ENCODE assay signal across 14 cellular contexts in genomic region chr6:144294016-144294415, GRCh38. TPM values are rescaled to one million over a fixed set of nuclear protein-coding genes. Genes with fewer than 3 reads are reported as not detected.
A peak's percentile ranks its signal among the peaks of the same experiment; 100 is the strongest.
DNase-seq lines count a peak whose midpoint lies in the region; TF ChIP-seq lines count a peak whose summit lies in the region.
"Had no signal": no experiment of that assay in that cellular context is flagged by ENCODE, and none has a peak within 500 bp of the region (broad histone marks: within the 10 kb centered on the region; RNA-seq: fewer than 3 reads in every experiment).

No MANE protein-coding gene starts in this region.

- no TSS peak for BruUV-seq in mammary epithelial cell (replicated peaks; lab: Mats Ljungman, UMichigan)

- peaks cover 30% of the 10 kb centered on the region for H3K4me1 Mint-ChIP-seq in mesothelial cell of epicardium
- H3K4me1 Mint-ChIP-seq in activated CD4-positive, alpha-beta memory T cell treated with anti-CD3 and anti-CD28 coated beads, Interleukin-2, amount 10 ng/mL, durations not matched to agents 7 days and 5 days, result peaks cover 10% of the 10 kb centered on the region

- peaks cover 6% of the 10 kb centered on the region for H3K9me3 Mint-ChIP-seq in mesothelial cell of epicardium
- peaks cover 8% of the 10 kb centered on the region for H3K9me3 Mint-ChIP-seq in activated CD4-positive, alpha-beta memory T cell treated with anti-CD3 and anti-CD28 coated beads, Interleukin-2, amount 10 ng/mL, durations not matched to agents 7 days and 5 days
- H3K9me3 Mint-ChIP-seq: activated B cell treated with CpG ODN at 0.5 μM for 24 hours had no signal

- H3K9me3 ChIP-seq in Loucy (ENCODE audit: insufficient read depth, low read depth, low read length), result no peaks in the 10 kb centered on the region
- no peaks in the 10 kb centered on the region for H3K9me3 ChIP-seq in mammary epithelial cell (replicated peaks; ENCODE audit: insufficient read depth, low read length)
- no peaks in the 10 kb centered on the region for H3K9me3 ChIP-seq in MG63

- H3K9me2 ChIP-seq in Loucy (replicated peaks; ENCODE audit: low read depth, low read length), result no peaks in the 10 kb centered on the region

- H3K4me1 ChIP-seq in Loucy (ENCODE audit: insufficient read depth, low read length, poor library complexity, severe bottlenecking), result peaks cover 51% of the 10 kb centered on the region
- peaks cover 12% of the 10 kb centered on the region for H3K4me1 ChIP-seq in mammary epithelial cell (ENCODE audit: insufficient read depth, low read length)

- intact Hi-C loops in mammary epithelial cell (cut with micrococcal nuclease), result no loop called here

- H3K79me2 ChIP-seq in Loucy (ENCODE audit: insufficient read depth, low read length) (peaks cover 21% of the 10 kb centered on the region), mammary epithelial cell (ENCODE audit: insufficient read depth, low read length) (peaks cover 11% of the 10 kb centered on the region)

- peak; percentile 60 for DNase-seq in AG08395 (ENCODE audit: low spot score)
- DNase-seq in mammary epithelial cell, result peak; percentile 50
- DNase-seq in kidney glomerular epithelial cell (lab: John Stamatoyannopoulos, UW), result peak; percentile 55
- no peak for DNase-seq in MG63
- DNase-seq in NCI-H82 (lab: John Stamatoyannopoulos, UW), result no peak
- DNase-seq in mesothelial cell of epicardium (ENCODE audit: low spot score in 2 of 2, unreplicated experiment in 2 of 2), result no peak
- no peak for DNase-seq in activated CD4-positive, alpha-beta memory T cell treated with anti-CD3 and anti-CD28 coated beads, Interleukin-2, amount 10 ng/mL, durations not matched to agents 7 days and 5 days
- DNase-seq: activated B cell treated with CpG ODN at 0.5 μM for 24 hours, anterior cingulate cortex, C1 segment of cervical spinal cord, naive B cell, NCI-H510A treated with DMSO at 0.1 percent for 48 hours, SHP77 had no signal

- peaks cover 3% of the 10 kb centered on the region for H4K20me1 ChIP-seq in Loucy (ENCODE audit: insufficient read depth, low read length, poor library complexity, severe bottlenecking)
- no peaks in the 10 kb centered on the region for H4K20me1 ChIP-seq in mammary epithelial cell (ENCODE audit: insufficient read depth, low read length)

- peak overlapping the region; percentile 6 for H3K4me2 ChIP-seq in Loucy (ENCODE audit: low read depth, low read length, poor library complexity, severe bottlenecking)
- peak overlapping the region; percentile 25 for H3K4me2 ChIP-seq in mammary epithelial cell (ENCODE audit: insufficient read depth, low read depth, low read length)

- H3K27ac Mint-ChIP-seq in mesothelial cell of epicardium, result no peak overlapping the region
- H3K27ac Mint-ChIP-seq in activated CD4-positive, alpha-beta memory T cell treated with anti-CD3 and anti-CD28 coated beads, Interleukin-2, amount 10 ng/mL, durations not matched to agents 7 days and 5 days, result no peak overlapping the region
- H3K27ac Mint-ChIP-seq: activated B cell treated with CpG ODN at 0.5 μM for 24 hours had no signal

- H3K36me3 ChIP-seq in Loucy (ENCODE audit: insufficient read depth, low read length) (peaks cover 6% of the 10 kb centered on the region; the same call in 1 of the 2 replicates), mammary epithelial cell (ENCODE audit: insufficient read depth, low read length) (no peaks in the 10 kb centered on the region), MG63 (peaks cover 7% of the 10 kb centered on the region)

- in situ Hi-C loops in mammary epithelial cell (cut with MboI; ENCODE audit: low sequenced_read_pairs in 2 of 2), result no loop called here

- H3K27me3 ChIP-seq in Loucy (ENCODE audit: insufficient read depth, low read length, poor library complexity, severe bottlenecking) (no peaks in the 10 kb centered on the region), mammary epithelial cell (ENCODE audit: insufficient read depth, low read length) (no peaks in the 10 kb centered on the region), MG63 (no peaks in the 10 kb centered on the region)

- H3K27me3 Mint-ChIP-seq in mesothelial cell of epicardium (ENCODE audit: low read depth), result no peaks in the 10 kb centered on the region
- peaks cover 2% of the 10 kb centered on the region for H3K27me3 Mint-ChIP-seq in activated CD4-positive, alpha-beta memory T cell treated with anti-CD3 and anti-CD28 coated beads, Interleukin-2, amount 10 ng/mL, durations not matched to agents 7 days and 5 days
- H3K27me3 Mint-ChIP-seq: activated B cell treated with CpG ODN at 0.5 μM for 24 hours, naive B cell had no signal

- no peak overlapping the region for H3K4me3 ChIP-seq in Loucy (ENCODE audit: low read length, poor library complexity, severe bottlenecking)
- no peak overlapping the region for H3K4me3 ChIP-seq in mammary epithelial cell (replicated peaks in 1 of 3; ENCODE audit: insufficient read depth in 1 of 3, low read depth in 2 of 3, low read length in 3 of 3)
- no peak overlapping the region for H3K4me3 ChIP-seq in MG63

- no peak overlapping the region for H3K4me3 Mint-ChIP-seq in mesothelial cell of epicardium
- no peak overlapping the region for H3K4me3 Mint-ChIP-seq in activated CD4-positive, alpha-beta memory T cell treated with anti-CD3 and anti-CD28 coated beads, Interleukin-2, amount 10 ng/mL, durations not matched to agents 7 days and 5 days
- H3K4me3 Mint-ChIP-seq: activated B cell treated with CpG ODN at 0.5 μM for 24 hours, naive B cell had no signal

- H2AFZ ChIP-seq in Loucy (ENCODE audit: low read length), result no peak overlapping the region
- no peak overlapping the region for H2AFZ ChIP-seq in mammary epithelial cell (ENCODE audit: low read depth, low read length)

- POLR2A ChIA-PET in activated CD4-positive, alpha-beta memory T cell treated with anti-CD3 and anti-CD28 coated beads, Interleukin-2, amount 10 ng/mL, durations not matched to agents 7 days and 5 days (lab: Charles Lee), result no interaction called here

- no peak for TF ChIP-seq CTCF in Loucy (conservative IDR thresholded peaks at IDR 0.05; ENCODE audit: low read length)
- TF ChIP-seq CTCF in mammary epithelial cell (conservative IDR thresholded peaks at IDR 0.05 in 1 of 2, IDR thresholded peaks at IDR 0.05 in 1 of 2; ENCODE audit: extremely low read depth in 1 of 2, insufficient read depth in 1 of 2, low read depth in 1 of 2, low read length in 2 of 2), result no peak
- no peak for TF ChIP-seq CTCF in mesothelial cell of epicardium (IDR thresholded peaks at IDR 0.05; ENCODE audit: unreplicated experiment)

- no peaks in the 10 kb centered on the region for H3F3A ChIP-seq in Loucy (ENCODE audit: low read depth)

- peaks cover 22% of the 10 kb centered on the region for H3K36me3 Mint-ChIP-seq in mesothelial cell of epicardium
- peaks cover 28% of the 10 kb centered on the region for H3K36me3 Mint-ChIP-seq in activated CD4-positive, alpha-beta memory T cell treated with anti-CD3 and anti-CD28 coated beads, Interleukin-2, amount 10 ng/mL, durations not matched to agents 7 days and 5 days (ENCODE audit: low read depth)

- dilution Hi-C loops in mammary epithelial cell (cut with HindIII; ENCODE audit: low sequenced_read_pairs), result no loop called here

- CTCF ChIA-PET in mammary epithelial cell (lab: Charles Lee; ENCODE audit: low non-redundant PET), result interaction anchor here (0.7 kb wide), 1 partner anchor 189 kb away, joined by 5 read pairs; no protein-coding TSS in a partner anchor
- CTCF ChIA-PET in activated CD4-positive, alpha-beta memory T cell treated with anti-CD3 and anti-CD28 coated beads, Interleukin-2, amount 10 ng/mL, durations not matched to agents 7 days and 5 days (lab: Charles Lee), result no interaction called here

- no peak overlapping the region for H3K27ac ChIP-seq in mammary epithelial cell (ENCODE audit: insufficient read depth, low read depth, low read length)

- no peak overlapping the region for H3K9ac ChIP-seq in Loucy (ENCODE audit: low read depth, low read length, poor library complexity, severe bottlenecking)
- H3K9ac ChIP-seq in mammary epithelial cell (ENCODE audit: insufficient read depth, low read length), result no peak overlapping the region

RNA-seq across cellular contexts. Expression of gene UTRN, which starts 8.9 kb away (rescaled TPM):
- total RNA-seq in mammary epithelial cell (10 to 100 TPM; 36.8 to 44.9 TPM), mesothelial cell of epicardium (133 to 148 TPM (median 146 TPM) in 3 replicates)
- 10.0 TPM for polyA plus RNA-seq in mammary epithelial cell
- polyA minus RNA-seq in mammary epithelial cell, result 72.3 TPM
- total RNA-seq in MG63 (2014; rRNA removed; shearing (Covaris generic); ENCODE audit: low replicate concordance), result 16.5 and 32.7 TPM in 2 replicates
- total RNA-seq in activated CD4-positive, alpha-beta memory T cell treated with anti-CD3 and anti-CD28 coated beads, Interleukin-2, amount 10 ng/mL, durations not matched to agents 7 days and 5 days, result 100 to 1,000 TPM; 140 to 146 TPM

Comparison
In these comparisons a context has a peak if more than half of its experiments do, and no peak if none do; other contexts are left out.
1. DNase-seq: peak in AG08395 (single experiment), mammary epithelial cell (single experiment) and kidney glomerular epithelial cell (single experiment); none in MG63 (single experiment), NCI-H82 (single experiment), mesothelial cell of epicardium (0 of 2) and activated CD4-positive, alpha-beta memory T cell treated with anti-CD3 and anti-CD28 coated beads, Interleukin-2, amount 10 ng/mL, durations not matched to agents 7 days and 5 days (single experiment).